ENCODE assay signal across 8 cellular contexts in the genomic region with DNA sequence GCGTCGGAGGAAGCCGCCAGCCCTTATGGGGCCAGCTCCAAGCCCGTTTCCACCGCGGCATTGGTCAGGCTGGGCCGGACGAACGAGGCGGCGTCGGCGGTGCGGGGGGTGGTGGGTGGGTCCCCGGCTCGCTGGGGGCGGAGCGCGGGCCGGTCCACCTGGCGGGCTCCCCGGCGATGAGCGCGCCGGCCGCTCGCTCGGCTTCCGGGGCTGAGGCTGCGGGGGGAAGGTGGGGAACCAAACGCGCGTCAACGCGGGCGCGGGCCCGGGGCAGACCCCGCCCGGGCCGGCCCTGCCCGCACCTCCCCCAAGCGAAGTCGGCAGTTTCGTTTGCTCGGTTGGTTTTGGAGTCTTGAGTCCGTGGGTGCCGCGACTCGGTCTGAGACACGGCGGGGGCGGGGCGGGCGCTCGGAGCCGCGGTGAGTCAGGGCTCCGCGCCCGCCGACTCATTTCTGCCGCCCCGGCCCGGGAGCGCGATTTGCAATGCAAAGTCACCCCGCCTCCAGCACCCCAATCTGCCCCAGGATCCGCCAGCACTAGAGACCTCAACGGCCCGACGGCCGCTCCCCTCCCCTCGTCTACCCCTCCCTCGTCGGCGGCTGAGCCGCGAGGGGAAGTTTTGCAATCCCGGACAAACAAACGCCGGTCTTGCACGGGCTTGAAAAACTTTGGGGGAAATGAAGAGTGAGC. TPM values are rescaled to one million over a fixed set of nuclear protein-coding genes. Genes with fewer than 3 reads are reported as not detected.
DNase-seq lines count a peak whose midpoint lies in the region; ATAC-seq and TF ChIP-seq lines count a peak whose summit lies in the region.

No MANE protein-coding gene starts in this region.

- DNase-seq in MV-4-11 (lab: John Stamatoyannopoulos, UW): peak; percentile 77
- DNase-seq in activated CD8-positive, alpha-beta memory T cell treated with anti-CD3 and anti-CD28 coated beads, Interleukin-2, amount 50 U/mL, for 4 hours: peak; percentile 87
- DNase-seq in fibroblast of mammary gland (ENCODE audit: low read depth): peak; percentile 7
- no peak for DNase-seq in neuronal stem cell (ENCODE audit: low spot score)
- DNase-seq in thoracic aorta (ENCODE audit: low spot score): no peak
- DNase-seq in glomerular visceral epithelial cell (ENCODE audit: extremely low spot score): no peak

- ATAC-seq in thoracic aorta (ENCODE audit: insufficient number of reproducible peaks, low FRiP score, low read depth) (no peak), HG02852 (IDR thresholded peaks at IDR 0.05; ENCODE audit: unreplicated experiment) (no peak)

- no peak overlapping the region for H4K8ac ChIP-seq in neuronal stem cell (ENCODE audit: low read depth, low read length)

- H2BK120ac ChIP-seq in neuronal stem cell (ENCODE audit: low read depth, low read length): no peak overlapping the region

- peak overlapping the region; percentile 82 for H2BK15ac ChIP-seq in neuronal stem cell (ENCODE audit: low read length)

- no peak overlapping the region for H3K4ac ChIP-seq in neuronal stem cell (ENCODE audit: low read length)

- no peak overlapping the region for H3K23ac ChIP-seq in neuronal stem cell (ENCODE audit: low read depth, low read length, poor library complexity)

- H3K79me1 ChIP-seq in neuronal stem cell (ENCODE audit: low read depth, low read length): peaks cover 4% of the 10 kb centered on the region

- no peak overlapping the region for H3K14ac ChIP-seq in neuronal stem cell (ENCODE audit: low read length)

- no peak overlapping the region for H4K91ac ChIP-seq in neuronal stem cell (ENCODE audit: low read depth, low read length, poor library complexity)

- H3K27ac ChIP-seq in C4-2B (peak overlapping the region; percentile 76), neuronal stem cell (replicated peaks; ENCODE audit: low read length) (no peak overlapping the region), thoracic aorta (no peak overlapping the region)

- peak overlapping the region; percentile 85 for H3K18ac ChIP-seq in neuronal stem cell (ENCODE audit: low read length)

- peaks cover 43 to 94% (median 77%) of the 10 kb centered on the region in 3 experiments for H3K27me3 ChIP-seq in neuronal stem cell (ENCODE audit: control insufficient read depth in 3 of 3, insufficient read depth in 3 of 3, low read depth in 1 of 3, low read length in 3 of 3)
- no peaks in the 10 kb centered on the region for H3K27me3 ChIP-seq in thoracic aorta (replicated peaks; ENCODE audit: insufficient read depth)

- TF ChIP-seq CTCF in C4-2B (conservative IDR thresholded peaks at IDR 0.05): no peak
- no peak for TF ChIP-seq CTCF in fibroblast of mammary gland (conservative IDR thresholded peaks at IDR 0.05; ENCODE audit: control insufficient read depth, insufficient read depth, low read depth, low read length)
- no peak for TF ChIP-seq CTCF in thoracic aorta (IDR thresholded peaks at IDR 0.05)

- H2BK12ac ChIP-seq in neuronal stem cell (ENCODE audit: low read length): no peak overlapping the region

- peak overlapping the region; percentile 35 for H2AFZ ChIP-seq in neuronal stem cell (ENCODE audit: low read length)

- H3K4me3 ChIP-seq in fibroblast of mammary gland (ENCODE audit: control insufficient read depth, low read depth, low read length) (no peak overlapping the region), neuronal stem cell (ENCODE audit: low read length in 2 of 2) (peak overlapping the region in 1 of 2 donors; percentile 71), thoracic aorta (peak overlapping the region; percentile 72)

- peak overlapping the region; percentile 87 for H3K4me2 ChIP-seq in neuronal stem cell (ENCODE audit: insufficient read depth, low read length, poor library complexity, severe bottlenecking)

- no peaks in the 10 kb centered on the region for H3K36me3 ChIP-seq in neuronal stem cell (replicated peaks in 1 of 2; ENCODE audit: control insufficient read depth in 2 of 2, insufficient read depth in 2 of 2, low read length in 2 of 2)
- no peaks in the 10 kb centered on the region for H3K36me3 ChIP-seq in thoracic aorta

- no CpG with 5 or more reads among the region's 84 CpGs for WGBS in neuronal stem cell (ENCODE audit: extremely low coverage in 2 of 2, insufficient read length in 2 of 2, insufficient replicate concordance in 1 of 2), 2 donors

- peak overlapping the region; percentile 24 for H2AK5ac ChIP-seq in neuronal stem cell (ENCODE audit: low read depth, low read length)

- H3K9ac ChIP-seq in neuronal stem cell (ENCODE audit: low read depth, low read length, poor library complexity): no peak overlapping the region

- H3K9me3 ChIP-seq in neuronal stem cell (replicated peaks in 1 of 2; ENCODE audit: control insufficient read depth in 2 of 2, insufficient read depth in 1 of 2, low read depth in 1 of 2, low read length in 2 of 2): no peaks in the 10 kb centered on the region
- no peaks in the 10 kb centered on the region for H3K9me3 ChIP-seq in thoracic aorta

- peak overlapping the region; percentile 85 for H2BK5ac ChIP-seq in neuronal stem cell (ENCODE audit: low read length)

- H3K4me1 ChIP-seq in neuronal stem cell (ENCODE audit: control insufficient read depth in 2 of 2, insufficient read depth in 1 of 2, low read depth in 1 of 2, low read length in 2 of 2) (peaks cover 0 to 7% of the 10 kb centered on the region in 2 donors), thoracic aorta (ENCODE audit: control insufficient read depth in 1 of 2, low read depth in 2 of 2) (peaks cover 0 to 26% of the 10 kb centered on the region in 2 donors)

RNA-seq across cellular contexts. Expression of a gene that starts 1.3 kb away (rescaled TPM):
- polyA plus RNA-seq in neuronal stem cell (2013, experiment 1 of 2): 0.07 TPM
- polyA plus RNA-seq in neuronal stem cell (2013, experiment 2 of 2): 0.06 TPM
- total RNA-seq in thoracic aorta: under 1 TPM; 0.41 to 0.78 TPM

RNA-seq across cellular contexts. Expression of a gene that starts 32.7 kb away (rescaled TPM):
- not detected for polyA plus RNA-seq in neuronal stem cell (2013, experiment 1 of 2)
- polyA plus RNA-seq in neuronal stem cell (2013, experiment 2 of 2): not detected
- total RNA-seq in thoracic aorta: 1 to 10 TPM; 1.1 to 4.3 TPM

RNA-seq across cellular contexts. Expression of a gene that starts 32.8 kb away (rescaled TPM):
- not detected for polyA plus RNA-seq in neuronal stem cell (2013, experiment 1 of 2)
- 0.01 TPM for polyA plus RNA-seq in neuronal stem cell (2013, experiment 2 of 2)
- 1 to 10 TPM; 2.5 to 6.9 TPM for total RNA-seq in thoracic aorta

Comparison
In these comparisons a context has a peak if more than half of its experiments do, and no peak if none do; other contexts are left out.
1. DNase-seq: peak in MV-4-11 (single experiment), activated CD8-positive, alpha-beta memory T cell treated with anti-CD3 and anti-CD28 coated beads, Interleukin-2, amount 50 U/mL, for 4 hours (single experiment) and fibroblast of mammary gland (single experiment); none in neuronal stem cell (single experiment), thoracic aorta (single experiment) and glomerular visceral epithelial cell (single experiment).